ENCODE assay signal across 21 cellular contexts in the genomic region with DNA sequence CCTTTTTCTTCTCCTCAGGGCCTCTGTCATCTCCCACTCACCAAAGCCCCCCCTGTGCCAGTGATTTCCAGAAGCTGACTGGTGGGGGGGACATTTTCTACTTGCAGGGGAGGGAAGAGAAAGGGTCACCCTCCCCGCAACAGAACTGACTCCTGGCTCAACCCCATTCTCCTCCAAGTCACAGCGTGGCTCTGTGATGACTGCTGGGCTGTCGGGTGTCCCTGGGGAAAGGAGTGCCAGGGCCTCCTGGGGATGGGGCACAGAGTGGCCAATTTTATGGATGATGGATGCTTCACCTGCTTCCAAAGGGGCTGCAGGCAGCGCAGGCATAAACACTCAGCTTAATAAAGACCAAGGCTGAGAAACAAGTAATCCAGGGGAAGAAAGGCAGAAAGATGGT.
"Had no signal": no experiment of that assay in that cellular context is flagged by ENCODE, and none has a peak within 500 bp of the region (broad histone marks: within the 10 kb centered on the region; RNA-seq: fewer than 3 reads in every experiment).

No MANE protein-coding gene starts in this region.

- H3K4me1 Mint-ChIP-seq: naive thymus-derived CD4-positive, alpha-beta T cell; stimulated activated naive B cell treated with anti-CD40 and anti-IgM and Interleukin-4, amounts not matched to agents 10 μg/mL and 1 μg/mL and 100 μg/mL, for 72 hours; stimulated activated naive CD8-positive, alpha-beta T cell treated with anti-CD3 and anti-CD28 coated beads, Interleukin-15, amount 100 ng/mL, for 72 hours had no signal

- H2AFZ ChIP-seq: hepatocyte had no signal

- H3K36me3 ChIP-seq: colonic mucosa, ovary, right lobe of liver, tibial nerve, upper lobe of right lung, vagina had no signal

- ATAC-seq: foreskin keratinocyte; left colon; left ventricle myocardium superior; naive thymus-derived CD4-positive, alpha-beta T cell; right lobe of liver; stimulated activated naive B cell treated with anti-CD40 and anti-IgM and Interleukin-4, amounts not matched to agents 10 μg/mL and 1 μg/mL and 100 μg/mL, for 72 hours; stimulated activated naive CD8-positive, alpha-beta T cell treated with anti-CD3 and anti-CD28 coated beads, Interleukin-15, amount 100 ng/mL, for 72 hours; upper lobe of right lung had no signal

- H3K27ac Mint-ChIP-seq: naive thymus-derived CD4-positive, alpha-beta T cell; progenitor cell of endocrine pancreas; stimulated activated naive B cell treated with anti-CD40 and anti-IgM and Interleukin-4, amounts not matched to agents 10 μg/mL and 1 μg/mL and 100 μg/mL, for 72 hours; stimulated activated naive CD8-positive, alpha-beta T cell treated with anti-CD3 and anti-CD28 coated beads, Interleukin-15, amount 100 ng/mL, for 72 hours had no signal

- H3K4me1 ChIP-seq: colonic mucosa, foreskin keratinocyte, right lobe of liver, testis, tibial nerve, upper lobe of right lung, vagina had no signal

- H3K27me3 ChIP-seq: colonic mucosa, foreskin keratinocyte, hepatocyte, ovary, right lobe of liver, testis, tibial nerve, upper lobe of right lung, vagina had no signal

- H3K4me3 Mint-ChIP-seq: naive thymus-derived CD4-positive, alpha-beta T cell; nephron progenitor cell; stimulated activated naive B cell treated with anti-CD40 and anti-IgM and Interleukin-4, amounts not matched to agents 10 μg/mL and 1 μg/mL and 100 μg/mL, for 72 hours; stimulated activated naive CD8-positive, alpha-beta T cell treated with anti-CD3 and anti-CD28 coated beads, Interleukin-15, amount 100 ng/mL, for 72 hours had no signal

- H3K79me2 ChIP-seq: hepatocyte had no signal

- H3K4me3 ChIP-seq: colonic mucosa, hepatocyte, lung, ovary, right lobe of liver, testis, tibial nerve, upper lobe of right lung, vagina had no signal

- H3K27me3 Mint-ChIP-seq: progenitor cell of endocrine pancreas; stimulated activated naive B cell treated with anti-CD40 and anti-IgM and Interleukin-4, amounts not matched to agents 10 μg/mL and 1 μg/mL and 100 μg/mL, for 72 hours; stimulated activated naive CD8-positive, alpha-beta T cell treated with anti-CD3 and anti-CD28 coated beads, Interleukin-15, amount 100 ng/mL, for 72 hours had no signal

- DNase-seq: colonic mucosa; dermis blood vessel endothelial cell; foreskin keratinocyte; left colon; left ventricle myocardium superior; mesenchymal stem cell; naive thymus-derived CD4-positive, alpha-beta T cell; nephron progenitor cell; ovary; right lobe of liver; stimulated activated CD4-positive, alpha-beta T cell treated with anti-CD3 and anti-CD28 coated beads, Interleukin-2, amount 100 ng/mL, for 24 hours; stimulated activated CD4-positive, alpha-beta T cell treated with anti-CD3 and anti-CD28 coated beads, Interleukin-4, amount 100 ng/mL, for 4 hours; stimulated activated naive B cell treated with anti-CD40 and anti-IgM and Interleukin-4, amounts not matched to agents 10 μg/mL and 1 μg/mL and 100 μg/mL, for 72 hours; stimulated activated naive CD8-positive, alpha-beta T cell treated with anti-CD3 and anti-CD28 coated beads, Interleukin-15, amount 100 ng/mL, for 72 hours; testis; upper lobe of right lung had no signal

- H3K9me3 Mint-ChIP-seq: stimulated activated naive CD8-positive, alpha-beta T cell treated with anti-CD3 and anti-CD28 coated beads, Interleukin-15, amount 100 ng/mL, for 72 hours had no signal

- H3K4me2 ChIP-seq: hepatocyte had no signal

- H3K27ac ChIP-seq: colonic mucosa, foreskin keratinocyte, hepatocyte, ovary, right lobe of liver, testis, tibial nerve, upper lobe of right lung, vagina had no signal

- H3K36me3 Mint-ChIP-seq: stimulated activated naive B cell treated with anti-CD40 and anti-IgM and Interleukin-4, amounts not matched to agents 10 μg/mL and 1 μg/mL and 100 μg/mL, for 72 hours had no signal

- H3K9me3 ChIP-seq: colonic mucosa, right lobe of liver, testis, upper lobe of right lung, vagina had no signal
